Comparison of ENCODE assay signal across 8 cellular contexts in genomic region chr9:35689601-35690446, GRCh38. TPM values are rescaled to one million over a fixed set of nuclear protein-coding genes. Genes with fewer than 3 reads are reported as not detected.
DNase-seq lines count a peak whose midpoint lies in the region; ATAC-seq and TF ChIP-seq lines count a peak whose summit lies in the region.

Gene TPM2, minus strand, starts transcription at chr9:35689925. Its CDS starts 108 bp downstream, at chr9:35689817.

- in situ Hi-C loops in G401 (cut with HindIII; ENCODE audit: low sequenced_read_pairs): no loop called here

- no peaks in the 10 kb centered on the region for H3K9me2 ChIP-seq in OCI-LY1 (ENCODE audit: low read depth, low read length)

- TF ChIP-seq CTCF in OCI-LY1 (IDR thresholded peaks at IDR 0.05; ENCODE audit: low read length): no peak
- no peak for TF ChIP-seq CTCF in upper lobe of right lung (IDR thresholded peaks at IDR 0.05)

- peaks cover 9% of the 10 kb centered on the region for H3K36me3 Mint-ChIP-seq in effector memory CD8-positive, alpha-beta T cell (ENCODE audit: insufficient read depth)

- 0 out of 2 replicates have a peak, but pooled peaks cover 3% of the 10 kb centered on the region for H3F3A ChIP-seq in OCI-LY1 (ENCODE audit: insufficient read depth, low read length)

- H3K9me3 ChIP-seq in OCI-LY1 (ENCODE audit: low read length) (no peaks in the 10 kb centered on the region), upper lobe of right lung (no peaks in the 10 kb centered on the region)

- ATAC-seq in effector memory CD8-positive, alpha-beta T cell (replicated peaks): peak; percentile 8
- ATAC-seq in upper lobe of right lung: peak; percentile 51
- no peak for ATAC-seq in HG02623 (IDR thresholded peaks at IDR 0.05; ENCODE audit: unreplicated experiment)

- no peak within 1 kb of the TSS for H2AFZ ChIP-seq in OCI-LY1 (ENCODE audit: low read length)

- peaks cover 3 to 16% of the 10 kb centered on the region in 2 donors for H3K4me1 Mint-ChIP-seq in effector memory CD8-positive, alpha-beta T cell (ENCODE audit: low read depth in 2 of 2)

- H4K20me1 ChIP-seq in OCI-LY1 (ENCODE audit: insufficient read depth, low read length): no peaks in the 10 kb centered on the region

- H3K27ac Mint-ChIP-seq in effector memory CD8-positive, alpha-beta T cell: peak within 1 kb of the TSS; percentile 86

- H3K27me3 Mint-ChIP-seq in effector memory CD8-positive, alpha-beta T cell: no peaks in the 10 kb centered on the region

- no peaks in the 10 kb centered on the region for H3K79me2 ChIP-seq in OCI-LY1 (ENCODE audit: insufficient read depth, low read length)

- H3K27me3 ChIP-seq in OCI-LY1 (ENCODE audit: insufficient read depth, low read length) (no peaks in the 10 kb centered on the region; the same call in 1 of the 2 replicates), upper lobe of right lung (no peaks in the 10 kb centered on the region)

- no peak for DNase-seq in G401 (ENCODE audit: low spot score)
- DNase-seq in effector memory CD8-positive, alpha-beta T cell: no peak
- no peak for DNase-seq in mesenteric fat pad (ENCODE audit: low spot score)
- no peak for DNase-seq in upper lobe of right lung
- DNase-seq in SIG-M5 (lab: John Stamatoyannopoulos, UW): no peak
- DNase-seq in central memory CD4-positive, alpha-beta T cell: no peak

- H3K9me3 Mint-ChIP-seq in effector memory CD8-positive, alpha-beta T cell: no peaks in the 10 kb centered on the region

- peak within 1 kb of the TSS; percentile 81 for H3K4me2 ChIP-seq in OCI-LY1 (ENCODE audit: low read length)

- intact Hi-C loops in upper lobe of right lung (cut with DNase I): no loop called here

- no peaks in the 10 kb centered on the region for H3K36me3 ChIP-seq in OCI-LY1 (ENCODE audit: insufficient read depth, low read length)
- H3K36me3 ChIP-seq in upper lobe of right lung: peaks cover 5% of the 10 kb centered on the region

- peak within 1 kb of the TSS; percentile 63 for H3K9ac ChIP-seq in OCI-LY1 (ENCODE audit: low read length)

- peaks cover 37% of the 10 kb centered on the region for H3K4me1 ChIP-seq in OCI-LY1 (ENCODE audit: insufficient read depth, low read length, severe bottlenecking)
- peaks cover 15% of the 10 kb centered on the region for H3K4me1 ChIP-seq in upper lobe of right lung

- H3K27ac ChIP-seq in OCI-LY1 (ENCODE audit: low read depth, low read length, poor library complexity, severe bottlenecking) (no peak within 1 kb of the TSS), upper lobe of right lung (peak within 1 kb of the TSS; percentile 83)

- H3K4me3 Mint-ChIP-seq in effector memory CD8-positive, alpha-beta T cell: peak within 1 kb of the TSS; percentile 88 to 90

- H3K4me3 ChIP-seq in OCI-LY1 (ENCODE audit: low read depth, low read length, poor library complexity, severe bottlenecking) (peak within 1 kb of the TSS; percentile 66), upper lobe of right lung (peak within 1 kb of the TSS; percentile 76)

RNA-seq across cellular contexts. Expression of gene TPM2, which starts in this region (rescaled TPM):
- total RNA-seq in G401 (2014; rRNA removed; shearing (Covaris generic)): 439 and 442 TPM in 2 replicates
- 244 TPM for total RNA-seq in mesenteric fat pad
- total RNA-seq in upper lobe of right lung: 161 TPM
